In the genomic region with DNA sequence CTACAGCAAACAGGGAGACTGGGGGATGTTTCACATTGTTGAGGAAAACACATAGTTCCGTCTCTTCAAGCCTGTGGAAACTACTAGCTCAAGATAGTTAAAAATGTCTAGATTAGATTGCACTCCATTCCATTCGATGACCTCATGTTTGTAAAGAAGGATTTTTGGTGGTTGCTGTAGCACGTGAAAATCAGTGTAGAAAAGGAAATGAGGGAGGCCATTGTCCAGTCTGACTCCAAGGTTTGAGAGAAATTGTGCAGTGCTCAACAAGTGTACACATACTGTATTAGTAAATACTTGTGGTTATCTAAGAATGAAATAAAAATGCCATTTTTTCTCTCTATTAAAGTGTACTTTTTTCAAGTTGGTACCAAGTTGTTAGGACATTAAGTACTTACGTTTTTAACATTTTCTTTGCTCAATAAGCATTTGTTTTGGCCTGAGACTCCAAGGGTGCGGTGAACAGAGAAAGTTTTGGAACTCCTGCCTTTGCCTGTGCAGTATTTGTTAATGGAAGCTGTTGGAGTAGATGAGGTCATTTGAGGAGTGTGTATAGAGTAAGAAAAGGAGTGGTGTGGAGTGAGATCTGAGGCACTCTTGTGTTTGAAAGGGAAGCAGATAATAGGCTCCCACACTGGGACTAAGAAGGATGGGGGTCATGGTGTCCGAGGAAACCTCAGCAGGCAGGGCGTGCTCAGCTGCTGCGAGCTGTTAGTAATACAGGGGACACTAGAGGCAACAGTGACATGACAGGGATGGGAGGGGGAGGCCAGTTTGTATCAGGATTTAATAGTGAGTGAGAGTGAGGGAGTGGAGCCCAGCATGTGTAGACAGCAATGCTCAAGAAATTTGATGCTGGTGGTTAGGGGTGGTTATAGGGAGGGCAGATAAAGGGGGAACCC, we compare ENCODE assay signal across 14 cellular contexts. TPM values are rescaled to one million over a fixed set of nuclear protein-coding genes. Genes with fewer than 3 reads are reported as not detected.
DNase-seq lines count a peak whose midpoint lies in the region; ATAC-seq and TF ChIP-seq lines count a peak whose summit lies in the region.
"Had no signal": no experiment of that assay in that cellular context is flagged by ENCODE, and none has a peak within 500 bp of the region (broad histone marks: within the 10 kb centered on the region; RNA-seq: fewer than 3 reads in every experiment).

No MANE protein-coding gene starts in this region.

- in situ Hi-C loops in brain microvascular endothelial cell (cut with HindIII; ENCODE audit: low pct_ligation_motif_present, low sequenced_read_pairs), result no loop called here

- POLR2A ChIA-PET in SK-N-SH (lab: Yijun Ruan, JAX), result no interaction called here

- TF ChIP-seq CTCF in SK-N-SH (IDR thresholded peaks at IDR 0.05) (no peak), brain microvascular endothelial cell (IDR thresholded peaks at IDR 0.05; ENCODE audit: low read depth, low read length, missing control alignments) (no peak), hepatocyte (IDR thresholded peaks at IDR 0.05; ENCODE audit: poor library complexity) (no peak), tibial artery (IDR thresholded peaks at IDR 0.05) (no peak), GM10266 (IDR thresholded peaks at IDR 0.05; ENCODE audit: control insufficient read depth, insufficient read depth, low read depth, missing control alignments) (no peak)

- H3K36me3 ChIP-seq in SK-N-SH (replicated peaks in 1 of 2; ENCODE audit: control insufficient read depth in 1 of 2, insufficient read depth in 2 of 2, low read length in 1 of 2) (no peaks in the 10 kb centered on the region), brain microvascular endothelial cell (replicated peaks) (no peaks in the 10 kb centered on the region), hepatocyte (replicated peaks; ENCODE audit: insufficient read depth, low read depth) (no peaks in the 10 kb centered on the region), tibial artery (no peaks in the 10 kb centered on the region)

- peaks cover 0 to 27% of the 10 kb centered on the region in 2 experiments; a peak in 2 of 4 replicates for H3K4me1 ChIP-seq in SK-N-SH (ENCODE audit: control insufficient read depth in 1 of 2, insufficient read depth in 2 of 2, low read depth in 1 of 2, low read length in 1 of 2)
- H3K4me1 ChIP-seq in hepatocyte (ENCODE audit: insufficient read depth), result peaks cover 11% of the 10 kb centered on the region
- peaks cover 0 to 52% (median 22%) of the 10 kb centered on the region in 4 donors for H3K4me1 ChIP-seq in tibial artery

- CTCF ChIA-PET in SK-N-SH (lab: Yijun Ruan, JAX), result interaction anchor here (1.0 to 1.7 kb wide), 5 partner anchors 13 to 377 kb away, joined by 3 to 4 read pairs (median 3); no protein-coding TSS in a partner anchor

- peaks cover 7% of the 10 kb centered on the region for H3F3A ChIP-seq in SK-N-SH (replicated peaks; ENCODE audit: insufficient read depth)

- no peak; the same call in 2 of the 3 replicates for ATAC-seq in SK-N-SH treated with all-trans-retinoic acid at 6 μM for 48 hours
- ATAC-seq: A549 had no signal

- H3K9ac ChIP-seq in SK-N-SH, result no peak overlapping the region

- H3K4me3 ChIP-seq in SK-N-SH (ENCODE audit: low read depth in 2 of 2, low read length in 1 of 2), result no peak overlapping the region
- H3K4me3 ChIP-seq in brain microvascular endothelial cell (ENCODE audit: low read depth, low read length), result no peak overlapping the region
- H3K4me3 ChIP-seq in hepatocyte, result no peak overlapping the region
- no peak overlapping the region for H3K4me3 ChIP-seq in tibial artery
- H3K4me3 ChIP-seq: A549 had no signal

- no peak for TF ChIP-seq EP300 in SK-N-SH (IDR thresholded peaks at IDR 0.05; ENCODE audit: borderline replicate concordance in 1 of 2, low read depth in 1 of 2, low read length in 1 of 2)

- H3K4me2 ChIP-seq in SK-N-SH, result peak overlapping the region; percentile 4; the same call in 1 of the 2 replicates
- peak overlapping the region; percentile 44 for H3K4me2 ChIP-seq in hepatocyte
- H3K4me2 ChIP-seq: A549 had no signal

- intact Hi-C loops in tibial artery (cut with DNase I; ENCODE audit: low total_unique reads), result no loop called here

- 55% methylated on average over 8 of the region's 8 CpGs for WGBS in SK-N-SH (ENCODE audit: low lambda C conversion rate)
- 53% methylated on average over 8 of the region's 8 CpGs for WGBS in hepatocyte (ENCODE audit: low lambda C conversion rate, missing lambda C conversion rate)

- no peak for TF ChIP-seq RAD21 in SK-N-SH (IDR thresholded peaks at IDR 0.05; ENCODE audit: low read length)

- H4K20me1 ChIP-seq in SK-N-SH (ENCODE audit: insufficient read depth), result peaks cover 22% of the 10 kb centered on the region; the same call in 1 of the 2 replicates
- H4K20me1 ChIP-seq in hepatocyte (ENCODE audit: insufficient read depth, poor library complexity, severe bottlenecking), result peaks cover 11% of the 10 kb centered on the region

- H3K9me2 ChIP-seq in SK-N-SH (no peaks in the 10 kb centered on the region), hepatocyte (replicated peaks; ENCODE audit: insufficient read depth) (no peaks in the 10 kb centered on the region)

- peak overlapping the region; percentile 38 to 44; a peak in 3 of 4 replicates for H3K27ac ChIP-seq in SK-N-SH (ENCODE audit: low read depth in 2 of 2, low read length in 1 of 2)
- H3K27ac ChIP-seq in brain microvascular endothelial cell, result no peak overlapping the region
- H3K27ac ChIP-seq in hepatocyte, result peak overlapping the region; percentile 72
- H3K27ac ChIP-seq in tibial artery, result peak overlapping the region; percentile 46 to 51
- H3K27ac ChIP-seq: A549 had no signal

- H2AFZ ChIP-seq in SK-N-SH (ENCODE audit: low read depth), result no peak overlapping the region
- H2AFZ ChIP-seq in hepatocyte, result no peak overlapping the region

- H3K9me3 ChIP-seq in SK-N-SH (no peaks in the 10 kb centered on the region), hepatocyte (ENCODE audit: low read depth) (no peaks in the 10 kb centered on the region), tibial artery (no peaks in the 10 kb centered on the region)
- H3K9me3 ChIP-seq: A549 had no signal

- H3K27me3 ChIP-seq in SK-N-SH (ENCODE audit: insufficient read depth), result no peaks in the 10 kb centered on the region
- H3K27me3 ChIP-seq in brain microvascular endothelial cell (replicated peaks), result no peaks in the 10 kb centered on the region
- H3K27me3 ChIP-seq in hepatocyte, result no peaks in the 10 kb centered on the region
- H3K27me3 ChIP-seq in tibial artery, result no peaks in the 10 kb centered on the region

- H3K79me2 ChIP-seq in SK-N-SH (ENCODE audit: insufficient read depth), result peaks cover 86% of the 10 kb centered on the region
- peaks cover 73% of the 10 kb centered on the region for H3K79me2 ChIP-seq in hepatocyte

- peak; percentile 51 for DNase-seq in SK-N-SH
- DNase-seq in brain microvascular endothelial cell, result peak; percentile 53
- peak; percentile 14 for DNase-seq in hepatocyte (ENCODE audit: low spot score)
- DNase-seq in tibial artery, result no peak
- no peak for DNase-seq in GM10266 (ENCODE audit: extremely low spot score)
- DNase-seq in DMS114 treated with DMSO at 0.1 percent for 48 hours (lab: John Stamatoyannopoulos, UW; ENCODE audit: unreplicated experiment), result no peak
- no peak for DNase-seq in GOT3 (lab: John Stamatoyannopoulos, UW)
- DNase-seq: activated CD4-positive, alpha-beta T cell treated with anti-CD3 and anti-CD28 coated beads, Interleukin-2, amount 50 U/mL, for 48 hours; effector CD8-positive, alpha-beta T cell; NCI-H1417 treated with DMSO at 0.1 percent for 48 hours; nephron progenitor cell; stimulated activated naive CD4-positive, alpha-beta T cell treated with Interleukin-2 at 50 U/mL for 16 hours had no signal

TF ChIP-seq in SK-N-SH, 30 proteins besides CTCF, POLR2A, EP300 and RAD21 (continues in another document):
- no peak for TF ChIP-seq EZH2phosphoT487 (IDR thresholded peaks at IDR 0.05; ENCODE audit: borderline replicate concordance, low read depth)
- no peak for TF ChIP-seq NRF1 (IDR thresholded peaks at IDR 0.05; ENCODE audit: low read depth, low read length)
- TF ChIP-seq, protein P1, sequence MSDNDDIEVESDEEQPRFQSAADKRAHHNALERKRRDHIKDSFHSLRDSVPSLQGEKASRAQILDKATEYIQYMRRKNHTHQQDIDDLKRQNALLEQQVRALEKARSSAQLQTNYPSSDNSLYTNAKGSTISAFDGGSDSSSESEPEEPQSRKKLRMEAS (IDR thresholded peaks at IDR 0.05; ENCODE audit: low read depth), result peak; percentile 58; the same call in 1 of the 2 replicates
- TF ChIP-seq YY1 (IDR thresholded peaks at IDR 0.05; ENCODE audit: low read depth), result no peak

TF ChIP-seq in SK-N-SH treated with all-trans-retinoic acid at 6 μM for 48 hours, 23 proteins besides CTCF, POLR2A, EP300 and RAD21 (continues in another document):
- TF ChIP-seq, protein P2, sequence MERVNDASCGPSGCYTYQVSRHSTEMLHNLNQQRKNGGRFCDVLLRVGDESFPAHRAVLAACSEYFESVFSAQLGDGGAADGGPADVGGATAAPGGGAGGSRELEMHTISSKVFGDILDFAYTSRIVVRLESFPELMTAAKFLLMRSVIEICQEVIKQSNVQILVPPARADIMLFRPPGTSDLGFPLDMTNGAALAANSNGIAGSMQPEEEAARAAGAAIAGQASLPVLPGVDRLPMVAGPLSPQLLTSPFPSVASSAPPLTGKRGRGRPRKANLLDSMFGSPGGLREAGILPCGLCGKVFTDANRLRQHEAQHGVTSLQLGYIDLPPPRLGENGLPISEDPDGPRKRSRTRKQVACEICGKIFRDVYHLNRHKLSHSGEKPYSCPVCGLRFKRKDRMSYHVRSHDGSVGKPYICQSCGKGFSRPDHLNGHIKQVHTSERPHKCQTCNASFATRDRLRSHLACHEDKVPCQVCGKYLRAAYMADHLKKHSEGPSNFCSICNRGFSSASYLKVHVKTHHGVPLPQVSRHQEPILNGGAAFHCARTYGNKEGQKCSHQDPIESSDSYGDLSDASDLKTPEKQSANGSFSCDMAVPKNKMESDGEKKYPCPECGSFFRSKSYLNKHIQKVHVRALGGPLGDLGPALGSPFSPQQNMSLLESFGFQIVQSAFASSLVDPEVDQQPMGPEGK (CRISPR knock-in tag; IDR thresholded peaks at IDR 0.05; ENCODE audit: borderline replicate concordance), result no peak
- TF ChIP-seq, protein P3, sequence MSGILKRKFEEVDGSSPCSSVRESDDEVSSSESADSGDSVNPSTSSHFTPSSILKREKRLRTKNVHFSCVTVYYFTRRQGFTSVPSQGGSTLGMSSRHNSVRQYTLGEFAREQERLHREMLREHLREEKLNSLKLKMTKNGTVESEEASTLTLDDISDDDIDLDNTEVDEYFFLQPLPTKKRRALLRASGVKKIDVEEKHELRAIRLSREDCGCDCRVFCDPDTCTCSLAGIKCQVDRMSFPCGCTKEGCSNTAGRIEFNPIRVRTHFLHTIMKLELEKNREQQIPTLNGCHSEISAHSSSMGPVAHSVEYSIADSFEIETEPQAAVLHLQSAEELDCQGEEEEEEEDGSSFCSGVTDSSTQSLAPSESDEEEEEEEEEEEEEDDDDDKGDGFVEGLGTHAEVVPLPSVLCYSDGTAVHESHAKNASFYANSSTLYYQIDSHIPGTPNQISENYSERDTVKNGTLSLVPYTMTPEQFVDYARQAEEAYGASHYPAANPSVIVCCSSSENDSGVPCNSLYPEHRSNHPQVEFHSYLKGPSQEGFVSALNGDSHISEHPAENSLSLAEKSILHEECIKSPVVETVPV (CRISPR knock-in tag; IDR thresholded peaks at IDR 0.05), result no peak

RNA-seq across cellular contexts. Expression of a gene that starts 4.4 kb away (rescaled TPM):
- polyA plus RNA-seq in SK-N-SH (2012; rRNA removed) (10.4 and 12.8 TPM in 2 replicates), hepatocyte (10.1 and 10.4 TPM in 2 replicates)
- polyA plus RNA-seq in SK-N-SH (2012; cell fraction: cytosol; rRNA removed), result 14.4 and 14.8 TPM in 2 replicates
- 13.8 and 19.2 TPM in 2 replicates for polyA plus RNA-seq in SK-N-SH (2012; cell fraction: nucleus; rRNA removed)
- total RNA-seq in hepatocyte, result 15.5 and 17.8 TPM in 2 replicates

Comparison
In these comparisons a context has a peak if more than half of its experiments do, and no peak if none do; other contexts are left out.
1. DNase-seq: peak in SK-N-SH (single experiment), brain microvascular endothelial cell (single experiment) and hepatocyte (single experiment); none in tibial artery (0 of 2), GM10266 (single experiment), DMS114 treated with DMSO at 0.1 percent for 48 hours (single experiment) and GOT3 (single experiment).